In genomic region chr2:98658816-98659486, GRCh38 we compare ENCODE assay signal across 1 cellular context.
TF ChIP-seq lines count a peak whose summit lies in the region.

No MANE protein-coding gene starts in this region.

TF ChIP-seq in GM12878, 131 proteins besides CTCF, POLR2A, EP300 and RAD21:
- TF ChIP-seq LARP7 (IDR thresholded peaks at IDR 0.05): no peak
- no peak for TF ChIP-seq NRF1 (conservative IDR thresholded peaks at IDR 0.05; ENCODE audit: low read depth, low read length)
- TF ChIP-seq MAX (IDR thresholded peaks at IDR 0.05; ENCODE audit: low read depth, low read length): no peak
- no peak for TF ChIP-seq SREBF1 (IDR thresholded peaks at IDR 0.05; ENCODE audit: low read length)
- no peak for TF ChIP-seq MYB (IDR thresholded peaks at IDR 0.05; ENCODE audit: borderline replicate concordance, low read depth, low read length)
- no peak for TF ChIP-seq KDM1A (IDR thresholded peaks at IDR 0.05; ENCODE audit: borderline replicate concordance)
- no peak for TF ChIP-seq JUNB (IDR thresholded peaks at IDR 0.05)
- TF ChIP-seq RFX5 (IDR thresholded peaks at IDR 0.05; ENCODE audit: low read depth, low read length): no peak
- no peak for TF ChIP-seq RBBP5 (conservative IDR thresholded peaks at IDR 0.05)
- TF ChIP-seq ZBTB40 (IDR thresholded peaks at IDR 0.05; ENCODE audit: borderline replicate concordance): no peak
- no peak for TF ChIP-seq ZZZ3 (IDR thresholded peaks at IDR 0.05; ENCODE audit: control insufficient read depth, insufficient read length, low read depth)
- TF ChIP-seq EGR1 (IDR thresholded peaks at IDR 0.05; ENCODE audit: borderline replicate concordance in 1 of 2, low read depth in 2 of 2, low read length in 2 of 2): no peak
- TF ChIP-seq SUPT20H (IDR thresholded peaks at IDR 0.05; ENCODE audit: borderline replicate concordance, control insufficient read depth, low read depth, low read length): no peak
- no peak for TF ChIP-seq MLLT1 (IDR thresholded peaks at IDR 0.05)
- TF ChIP-seq SMAD1 (IDR thresholded peaks at IDR 0.05; ENCODE audit: low read depth, partially characterized antibody): no peak
